Comparison of ENCODE assay signal across 10 cellular contexts in the genomic region with DNA sequence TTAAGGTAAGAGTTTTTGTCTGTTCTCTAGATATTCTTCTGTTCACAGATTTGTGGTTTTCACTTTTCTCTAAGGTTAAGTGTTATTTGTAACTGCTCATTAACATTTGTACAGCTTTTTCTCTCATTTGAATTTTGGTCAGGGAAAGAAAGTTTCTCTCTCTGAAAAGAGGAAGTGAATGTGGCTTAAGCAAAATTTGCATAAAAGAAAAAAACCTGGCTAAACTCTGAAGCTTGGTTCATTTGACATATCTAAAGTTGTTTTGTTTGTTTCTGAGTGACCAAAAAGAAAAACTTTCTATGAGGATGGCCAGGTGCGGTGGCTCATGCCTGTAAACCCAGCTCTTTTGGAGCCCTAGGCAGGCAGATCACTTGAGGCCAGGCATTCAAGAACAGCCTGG. TPM values are rescaled to one million over a fixed set of nuclear protein-coding genes. Genes with fewer than 3 reads are reported as not detected.
DNase-seq lines count a peak whose midpoint lies in the region; ATAC-seq and TF ChIP-seq lines count a peak whose summit lies in the region.
"Had no signal": no experiment of that assay in that cellular context is flagged by ENCODE, and none has a peak within 500 bp of the region (broad histone marks: within the 10 kb centered on the region; RNA-seq: fewer than 3 reads in every experiment).

No MANE protein-coding gene starts in this region.

- H3K4me2 ChIP-seq in BLaER1 treated with 17β-estradiol and CSF1 and Interleukin-3, amounts not matched to agents 10 nM and 100 nM: peak overlapping the region in 8 of 11 experiments; percentile 3 to 78 (median 35); a peak in 11 of 22 replicates
- H3K4me2 ChIP-seq in MM.1S (ENCODE audit: low read depth, low read length): no peak overlapping the region

- H3K4me1 ChIP-seq in BLaER1 treated with 17β-estradiol and CSF1 and Interleukin-3, amounts not matched to agents 10 nM and 100 nM: peaks cover 0 to 42% (median 9%) of the 10 kb centered on the region in 10 experiments; a peak in 15 of 20 replicates
- H3K4me1 ChIP-seq in MM.1S (ENCODE audit: low read length): peaks cover 7% of the 10 kb centered on the region; the same call in 1 of the 2 replicates
- H3K4me1 ChIP-seq in aorta (ENCODE audit: control insufficient read depth in 1 of 2, insufficient read depth in 2 of 2, low read length in 2 of 2): peaks cover 3% of the 10 kb centered on the region in 2 donors
- H3K4me1 ChIP-seq: vagina had no signal

- intact Hi-C loops in aorta (cut with DNase I): no loop called here

- peaks cover 4% of the 10 kb centered on the region; the same call in 1 of the 2 replicates for H3F3A ChIP-seq in MM.1S (ENCODE audit: insufficient read depth, low read length)

- POLR2A ChIA-PET in RWPE1 (lab: Yijun Ruan, JAX; ENCODE audit: low non-redundant PET): no interaction called here

- CTCF ChIA-PET in RWPE1 (lab: Yijun Ruan, JAX): no interaction called here

- DNase-seq in MM.1S (peak; percentile 79), RWPE1 (ENCODE audit: low spot score) (no peak), NCI-H82 (lab: John Stamatoyannopoulos, UW) (no peak), aorta (no peak), amniotic stem cell (lab: John Stamatoyannopoulos, UW) (no peak)

- H3K9me2 ChIP-seq in MM.1S (replicated peaks; ENCODE audit: insufficient read depth, low read length): no peaks in the 10 kb centered on the region

- peaks cover 0 to 16% (median 10%) of the 10 kb centered on the region in 11 experiments; a peak in 15 of 22 replicates for H3K9me3 ChIP-seq in BLaER1 treated with 17β-estradiol and CSF1 and Interleukin-3, amounts not matched to agents 10 nM and 100 nM (replicated peaks in 1 of 11)
- no peaks in the 10 kb centered on the region for H3K9me3 ChIP-seq in MM.1S (replicated peaks; ENCODE audit: insufficient read depth, low read length)
- no peaks in the 10 kb centered on the region for H3K9me3 ChIP-seq in aorta (ENCODE audit: control insufficient read depth, low read length)
- H3K9me3 ChIP-seq: vagina had no signal

- no peaks in the 10 kb centered on the region for H3K79me2 ChIP-seq in MM.1S (ENCODE audit: low read length)

- no peaks in the 10 kb centered on the region for H4K20me1 ChIP-seq in BLaER1 treated with 17β-estradiol and CSF1 and Interleukin-3, amounts not matched to agents 10 nM and 100 nM
- H4K20me1 ChIP-seq in MM.1S (ENCODE audit: insufficient read depth, low read length): no peaks in the 10 kb centered on the region

- H3K27ac ChIP-seq in BLaER1 treated with 17β-estradiol and CSF1 and Interleukin-3, amounts not matched to agents 10 nM and 100 nM: peak overlapping the region in 5 of 11 experiments; percentile 46 to 81 (median 51); a peak in 9 of 22 replicates
- H3K27ac ChIP-seq in MM.1S (ENCODE audit: low read length) (no peak overlapping the region), RWPE1 (no peak overlapping the region), aorta (ENCODE audit: low read depth in 1 of 2, low read length in 2 of 2) (no peak overlapping the region)
- H3K27ac ChIP-seq: vagina had no signal

- 95 to 96% methylated on average over 1 of the region's 1 CpG for WGBS in aorta, 2 donors

- peak overlapping the region in 3 of 11 experiments; percentile 6 to 56 (median 47); a peak in 5 of 22 replicates for H3K9ac ChIP-seq in BLaER1 treated with 17β-estradiol and CSF1 and Interleukin-3, amounts not matched to agents 10 nM and 100 nM
- no peak overlapping the region for H3K9ac ChIP-seq in MM.1S (ENCODE audit: low read length)

- no peaks in the 10 kb centered on the region for H3K27me3 ChIP-seq in BLaER1 treated with 17β-estradiol and CSF1 and Interleukin-3, amounts not matched to agents 10 nM and 100 nM
- peaks cover 53% of the 10 kb centered on the region for H3K27me3 ChIP-seq in MM.1S (replicated peaks; ENCODE audit: insufficient read depth, low read length)
- no peaks in the 10 kb centered on the region for H3K27me3 ChIP-seq in aorta (ENCODE audit: control insufficient read depth in 1 of 2, insufficient read depth in 2 of 2, low read length in 1 of 2)
- H3K27me3 ChIP-seq: vagina had no signal

- H3K4me3 ChIP-seq in BLaER1 treated with 17β-estradiol and CSF1 and Interleukin-3, amounts not matched to agents 10 nM and 100 nM: no peak overlapping the region
- H3K4me3 ChIP-seq in MM.1S (ENCODE audit: low read length) (no peak overlapping the region), aorta (ENCODE audit: low read length in 2 of 2) (no peak overlapping the region)
- H3K4me3 ChIP-seq: vagina had no signal

- no peaks in the 10 kb centered on the region for H3K36me3 ChIP-seq in BLaER1 treated with 17β-estradiol and CSF1 and Interleukin-3, amounts not matched to agents 10 nM and 100 nM
- H3K36me3 ChIP-seq in MM.1S (replicated peaks; ENCODE audit: insufficient read depth, low read length) (no peaks in the 10 kb centered on the region), aorta (ENCODE audit: control insufficient read depth in 1 of 2, insufficient read depth in 2 of 2, low read length in 1 of 2) (no peaks in the 10 kb centered on the region)
- H3K36me3 ChIP-seq: vagina had no signal

- TF ChIP-seq CTCF in MM.1S (IDR thresholded peaks at IDR 0.05; ENCODE audit: low read length) (no peak), RWPE1 (conservative IDR thresholded peaks at IDR 0.05; ENCODE audit: low read depth) (no peak)

- no peak overlapping the region for H2AFZ ChIP-seq in MM.1S (ENCODE audit: low read length)

- ATAC-seq in GM18909 (IDR thresholded peaks at IDR 0.05; ENCODE audit: poor library complexity, unreplicated experiment) (peak; percentile 96), HG02840 (IDR thresholded peaks at IDR 0.05; ENCODE audit: low FRiP score, unreplicated experiment) (peak; percentile 94), aorta (ENCODE audit: low FRiP score) (no peak)
- ATAC-seq: Panc1 had no signal

RNA-seq across cellular contexts. Expression of a gene that starts 22.0 kb away (rescaled TPM):
- total RNA-seq in aorta: 1 to 10 TPM; 2.3 to 3.5 TPM
- polyA plus RNA-seq in aorta: 1 to 10 TPM; 1.4 to 2.9 TPM
- total RNA-seq: vagina had no signal

RNA-seq across cellular contexts. Expression of a gene that starts 58.5 kb away (rescaled TPM):
- 100 to 1,000 TPM in 1 of 2 donors, 10 to 100 TPM in 1; 96.1 to 139 TPM for total RNA-seq in aorta
- polyA plus RNA-seq in aorta: 10 to 100 TPM; 72.5 to 92.8 TPM
